ENCODE assay signal across 1 cellular context in genomic region chr16:53754938-53755910, GRCh38.
TF ChIP-seq lines count a peak whose summit lies in the region.

No MANE protein-coding gene starts in this region.

TF ChIP-seq in HEK293, 187 proteins besides CTCF, POLR2A, EP300 and RAD21 (continued from another document):
- TF ChIP-seq ZBTB44 (tag by site-specific recombination; IDR thresholded peaks at IDR 0.05) (peak; percentile 98), ZNF585B (tag by site-specific recombination; IDR thresholded peaks at IDR 0.05) (no peak), ZNF701 (tag by site-specific recombination; IDR thresholded peaks at IDR 0.05) (no peak), WT1 (tag by site-specific recombination; IDR thresholded peaks at IDR 0.05) (peak; percentile 71), SCRT2 (tag by site-specific recombination; IDR thresholded peaks at IDR 0.05) (peak; percentile 38; the same call in 1 of the 2 replicates), PRDM4 (tag by site-specific recombination; IDR thresholded peaks at IDR 0.05) (0 out of 2 replicates have a peak, but pooled peaks have one; percentile 60), RBAK (tag by site-specific recombination; IDR thresholded peaks at IDR 0.05) (no peak)
